Comparison of ENCODE assay signal across 17 cellular contexts in the genomic region with DNA sequence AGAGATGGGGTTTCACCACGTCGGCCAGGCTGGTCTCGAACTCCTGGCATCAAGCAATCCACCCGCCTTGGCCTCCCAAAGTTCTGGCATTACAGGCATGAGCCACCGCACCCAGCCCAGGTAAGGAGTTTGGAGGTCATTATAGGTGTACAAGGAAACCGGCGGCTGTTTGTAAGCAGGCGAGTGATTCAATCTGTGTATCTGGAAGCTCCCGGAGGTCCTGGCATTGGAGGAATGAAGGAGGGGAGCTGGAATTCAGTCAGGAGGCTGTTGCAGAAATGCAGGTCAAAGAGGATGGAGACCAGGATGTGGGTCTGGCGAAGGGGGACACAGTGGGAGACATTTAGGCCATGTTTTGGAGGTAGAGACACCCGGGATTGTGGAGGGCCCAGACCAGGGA. TPM values are rescaled to one million over a fixed set of nuclear protein-coding genes. Genes with fewer than 3 reads are reported as not detected.
DNase-seq lines count a peak whose midpoint lies in the region; ATAC-seq and TF ChIP-seq lines count a peak whose summit lies in the region.
"Had no signal": no experiment of that assay in that cellular context is flagged by ENCODE, and none has a peak within 500 bp of the region (broad histone marks: within the 10 kb centered on the region; RNA-seq: fewer than 3 reads in every experiment).

No MANE protein-coding gene starts in this region.

- WGBS in right lobe of liver (ENCODE audit: insufficient coverage, low coverage, low lambda C conversion rate, missing lambda C conversion rate), result 42% methylated on average over 6 of the region's 11 CpGs

- H3K36me3 Mint-ChIP-seq in GM23338 (ENCODE audit: low read depth) (no peaks in the 10 kb centered on the region), MCF 10A (ENCODE audit: insufficient read depth, unreplicated experiment) (peaks cover 13% of the 10 kb centered on the region)

- H3F3A ChIP-seq in GM23338 (replicated peaks; ENCODE audit: low read depth), result no peaks in the 10 kb centered on the region

- H3K4me1 Mint-ChIP-seq in GM23338 (peaks cover 16% of the 10 kb centered on the region), MCF 10A (ENCODE audit: insufficient read depth, unreplicated experiment) (peaks cover 48% of the 10 kb centered on the region)

- H3K27ac Mint-ChIP-seq in GM23338 (no peak overlapping the region), MCF 10A (ENCODE audit: low read depth, unreplicated experiment) (peak overlapping the region; percentile 85)
- H3K27ac Mint-ChIP-seq: activated naive CD8-positive, alpha-beta T cell treated with anti-CD3 and anti-CD28 coated beads, Interleukin-2, amount 50 U/mL, for 24 hours; stimulated activated naive CD8-positive, alpha-beta T cell treated with anti-CD3 and anti-CD28 coated beads, Interleukin-15, Interleukin-2, amounts not matched to agents 100 ng/mL and 50 ng/mL, for 24 hours had no signal

- H4K20me1 ChIP-seq in GM23338 (replicated peaks; ENCODE audit: insufficient read depth), result no peaks in the 10 kb centered on the region; the same call in 1 of the 2 replicates

- BruUV-seq in MCF 10A (replicated peaks; lab: Mats Ljungman, UMichigan), result no TSS peak

- TF ChIP-seq POLR2A in right lobe of liver (IDR thresholded peaks at IDR 0.05) (no peak), GM18505 (IDR thresholded peaks at IDR 0.05; ENCODE audit: borderline replicate concordance, extremely low read depth, insufficient read depth, insufficient read length) (no peak), erythroblast (IDR thresholded peaks at IDR 0.05; ENCODE audit: low read length) (no peak)

- no peaks in the 10 kb centered on the region for H3K4me1 ChIP-seq in GM23338 (ENCODE audit: insufficient read depth)
- H3K4me1 ChIP-seq in right lobe of liver, result peaks cover 0 to 89% (median 51%) of the 10 kb centered on the region in 4 donors
- H3K4me1 ChIP-seq in stomach smooth muscle (ENCODE audit: control insufficient read depth, insufficient read depth, low read length), result peaks cover 62% of the 10 kb centered on the region

- H3K27me3 Mint-ChIP-seq in GM23338 (ENCODE audit: insufficient read depth, low read depth, poor library complexity), result peaks cover 11% of the 10 kb centered on the region
- H3K27me3 Mint-ChIP-seq in MCF 10A (ENCODE audit: insufficient read depth, unreplicated experiment), result no peaks in the 10 kb centered on the region
- H3K27me3 Mint-ChIP-seq: stimulated activated naive CD8-positive, alpha-beta T cell treated with anti-CD3 and anti-CD28 coated beads, Interleukin-15, Interleukin-2, amounts not matched to agents 100 ng/mL and 50 ng/mL, for 24 hours had no signal

- CTCF ChIA-PET in MCF 10A (lab: Yijun Ruan, JAX), result interaction anchor here (0.6 to 1.4 kb wide), 4 partner anchors 9 to 37 kb away, joined by 3 to 9 read pairs (median 4); no protein-coding TSS in a partner anchor

- H3K9me2 ChIP-seq in GM23338 (ENCODE audit: insufficient read depth), result no peaks in the 10 kb centered on the region

- no peak for DNase-seq in GM23338 (ENCODE audit: low spot score)
- DNase-seq in MCF 10A (ENCODE audit: unreplicated experiment), result peak; percentile 49
- peak in 1 of 3 donors; percentile 44 for DNase-seq in right lobe of liver
- no peak for DNase-seq in erythroblast (lab: John Stamatoyannopoulos, UW)
- DNase-seq in NCI-H2107 treated with DMSO at 0.1 percent for 48 hours (lab: John Stamatoyannopoulos, UW; ENCODE audit: unreplicated experiment), result no peak
- DNase-seq: activated CD8-positive, alpha-beta memory T cell treated with anti-CD3 and anti-CD28 coated beads for 24 hours; activated naive CD8-positive, alpha-beta T cell treated with anti-CD3 and anti-CD28 coated beads, Interleukin-2, amount 50 U/mL, for 24 hours; KBM-7; NCI-H2081; stimulated activated CD4-positive, alpha-beta T cell treated with anti-CD3 and anti-CD28 coated beads, Interleukin-2, amount 100 ng/mL, for 48 hours; T-helper 9 cell had no signal

- POLR2A ChIA-PET in MCF 10A (lab: Yijun Ruan, JAX), result interaction anchor here (0.7 to 5.8 kb wide), 2 partner anchors 9 to 16 kb away, joined by 3 to 96 read pairs; a partner anchor contains a TSS

- H3K4me3 Mint-ChIP-seq in GM23338, result no peak overlapping the region
- H3K4me3 Mint-ChIP-seq in MCF 10A (ENCODE audit: unreplicated experiment), result peak overlapping the region; percentile 55
- H3K4me3 Mint-ChIP-seq: activated naive CD8-positive, alpha-beta T cell treated with anti-CD3 and anti-CD28 coated beads, Interleukin-2, amount 50 U/mL, for 24 hours; stimulated activated naive CD8-positive, alpha-beta T cell treated with anti-CD3 and anti-CD28 coated beads, Interleukin-15, Interleukin-2, amounts not matched to agents 100 ng/mL and 50 ng/mL, for 24 hours had no signal

- H3K27me3 ChIP-seq in GM23338 (ENCODE audit: insufficient read depth) (no peaks in the 10 kb centered on the region), right lobe of liver (no peaks in the 10 kb centered on the region), stomach smooth muscle (ENCODE audit: control insufficient read depth in 1 of 2, insufficient read depth in 2 of 2, low read length in 2 of 2) (no peaks in the 10 kb centered on the region)

- peaks cover 12% of the 10 kb centered on the region for H3K79me2 ChIP-seq in GM23338 (replicated peaks; ENCODE audit: insufficient read depth)

- H3K9me3 ChIP-seq in right lobe of liver (no peaks in the 10 kb centered on the region), stomach smooth muscle (ENCODE audit: control insufficient read depth in 2 of 2, low read length in 2 of 2) (no peaks in the 10 kb centered on the region)

- no peak overlapping the region for H2AFZ ChIP-seq in GM23338

- peak overlapping the region in 1 of 2 donors; percentile 42 for H3K9ac ChIP-seq in stomach smooth muscle (ENCODE audit: low read length in 2 of 2)

- H3K9me3 Mint-ChIP-seq in GM23338, result no peaks in the 10 kb centered on the region
- no peaks in the 10 kb centered on the region for H3K9me3 Mint-ChIP-seq in MCF 10A (ENCODE audit: unreplicated experiment)
- H3K9me3 Mint-ChIP-seq: activated naive CD8-positive, alpha-beta T cell treated with anti-CD3 and anti-CD28 coated beads, Interleukin-2, amount 50 U/mL, for 24 hours; stimulated activated naive CD8-positive, alpha-beta T cell treated with anti-CD3 and anti-CD28 coated beads, Interleukin-15, Interleukin-2, amounts not matched to agents 100 ng/mL and 50 ng/mL, for 24 hours had no signal

- no peak overlapping the region for H3K4me2 ChIP-seq in GM23338

- H3K27ac ChIP-seq in GM23338 (ENCODE audit: low read depth), result 0 out of 2 replicates have a peak overlapping the region, but pooled peaks have one; percentile 55
- H3K27ac ChIP-seq in right lobe of liver, result peak overlapping the region; percentile 94 to 99 (median 97)
- H3K27ac ChIP-seq in stomach smooth muscle (ENCODE audit: low read length), result peak overlapping the region; percentile 89

- intact Hi-C loops in MCF 10A (cut with micrococcal nuclease) (loop anchor here (1.0 to 2.0 kb wide), 2 partner anchors 16 to 47 kb away; no protein-coding TSS in a partner anchor), right lobe of liver (cut with DNase I) (no loop called here)

- TF ChIP-seq CTCF in GM23338 (conservative IDR thresholded peaks at IDR 0.05; ENCODE audit: low read depth in 2 of 2) (no peak), MCF 10A (IDR thresholded peaks at IDR 0.05; ENCODE audit: unreplicated experiment) (no peak), right lobe of liver (IDR thresholded peaks at IDR 0.05) (no peak)

- ATAC-seq in GM23338 (no peak), right lobe of liver (no peak), GM19023 (IDR thresholded peaks at IDR 0.05; ENCODE audit: unreplicated experiment) (no peak), GM18505 (IDR thresholded peaks at IDR 0.05; ENCODE audit: unreplicated experiment) (no peak)
- ATAC-seq: activated naive CD8-positive, alpha-beta T cell treated with anti-CD3 and anti-CD28 coated beads, Interleukin-2, amount 50 U/mL, for 24 hours had no signal

- H3K4me3 ChIP-seq in GM23338, result no peak overlapping the region
- no peak overlapping the region for H3K4me3 ChIP-seq in right lobe of liver
- peak overlapping the region in 1 of 2 donors; percentile 22 for H3K4me3 ChIP-seq in stomach smooth muscle (ENCODE audit: low read length in 2 of 2)

- H3K36me3 ChIP-seq in GM23338 (ENCODE audit: insufficient read depth) (no peaks in the 10 kb centered on the region), right lobe of liver (no peaks in the 10 kb centered on the region), stomach smooth muscle (ENCODE audit: control insufficient read depth in 2 of 2, insufficient read depth in 2 of 2, low read length in 2 of 2) (no peaks in the 10 kb centered on the region)

TF ChIP-seq in GM23338, 12 proteins besides CTCF, POLR2A, EP300 and RAD21:
- TF ChIP-seq JUNB (IDR thresholded peaks at IDR 0.05; ENCODE audit: unreplicated experiment), result no peak
- TF ChIP-seq, protein P1, sequence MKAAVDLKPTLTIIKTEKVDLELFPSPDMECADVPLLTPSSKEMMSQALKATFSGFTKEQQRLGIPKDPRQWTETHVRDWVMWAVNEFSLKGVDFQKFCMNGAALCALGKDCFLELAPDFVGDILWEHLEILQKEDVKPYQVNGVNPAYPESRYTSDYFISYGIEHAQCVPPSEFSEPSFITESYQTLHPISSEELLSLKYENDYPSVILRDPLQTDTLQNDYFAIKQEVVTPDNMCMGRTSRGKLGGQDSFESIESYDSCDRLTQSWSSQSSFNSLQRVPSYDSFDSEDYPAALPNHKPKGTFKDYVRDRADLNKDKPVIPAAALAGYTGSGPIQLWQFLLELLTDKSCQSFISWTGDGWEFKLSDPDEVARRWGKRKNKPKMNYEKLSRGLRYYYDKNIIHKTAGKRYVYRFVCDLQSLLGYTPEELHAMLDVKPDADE (IDR thresholded peaks at IDR 0.05), result no peak
- TF ChIP-seq POLR2AphosphoS5 (IDR thresholded peaks at IDR 0.05; ENCODE audit: low read depth), result no peak
- no peak for TF ChIP-seq ZNF331 (CRISPR knock-in tag; IDR thresholded peaks at IDR 0.05; ENCODE audit: low read depth)
- TF ChIP-seq NANOG (IDR thresholded peaks at IDR 0.05; ENCODE audit: borderline replicate concordance), result no peak
- TF ChIP-seq EZH2 (IDR thresholded peaks at IDR 0.05; ENCODE audit: low read depth, unreplicated experiment), result no peak
- TF ChIP-seq EZH2phosphoT487 (IDR thresholded peaks at IDR 0.05; ENCODE audit: unreplicated experiment), result no peak

RNA-seq across cellular contexts. Expression of a gene that starts 18.8 kb away (rescaled TPM):
- 16.2 and 19.9 TPM in 2 replicates for total RNA-seq in GM23338 (2014; rRNA removed; shearing (Covaris generic))
- polyA plus RNA-seq in GM23338 (2016; fragmentation: Nextera tagmentation; extraction: Ambion mirVana), result 4.1 and 4.4 TPM in 2 replicates
- total RNA-seq in MCF 10A (2022), result 11.0 and 12.2 TPM in 2 replicates
- total RNA-seq in right lobe of liver, result 10 to 100 TPM; 27.5 to 34.9 (median 30.9) TPM

RNA-seq across cellular contexts. Expression of a gene that starts 31.4 kb away (rescaled TPM):
- total RNA-seq in GM23338 (2014; rRNA removed; shearing (Covaris generic)), result not detected in 2 replicates
- polyA plus RNA-seq in GM23338 (2016; fragmentation: Nextera tagmentation; extraction: Ambion mirVana), result not detected in 2 replicates
- total RNA-seq in MCF 10A (2022) (not detected in 2 replicates), right lobe of liver (not detected)
- total RNA-seq: endothelial cell of umbilical vein, H1 had no signal
- polyA plus RNA-seq: endothelial cell of umbilical vein, H1 had no signal
